In genomic region chr5:178196413-178196812, GRCh38 we compare ENCODE assay signal across 1 cellular context.
TF ChIP-seq lines count a peak whose summit lies in the region.

No MANE protein-coding gene starts in this region.

TF ChIP-seq in GM23338, 12 proteins besides CTCF, POLR2A, EP300 and RAD21:
- TF ChIP-seq ZNF114 (CRISPR knock-in tag; IDR thresholded peaks at IDR 0.05) (no peak), ZNF462 (CRISPR knock-in tag; IDR thresholded peaks at IDR 0.05) (no peak), REST (IDR thresholded peaks at IDR 0.05; ENCODE audit: unreplicated experiment) (no peak), ETS1 (IDR thresholded peaks at IDR 0.05) (no peak)
